ENCODE assay signal across 8 cellular contexts in the genomic region with DNA sequence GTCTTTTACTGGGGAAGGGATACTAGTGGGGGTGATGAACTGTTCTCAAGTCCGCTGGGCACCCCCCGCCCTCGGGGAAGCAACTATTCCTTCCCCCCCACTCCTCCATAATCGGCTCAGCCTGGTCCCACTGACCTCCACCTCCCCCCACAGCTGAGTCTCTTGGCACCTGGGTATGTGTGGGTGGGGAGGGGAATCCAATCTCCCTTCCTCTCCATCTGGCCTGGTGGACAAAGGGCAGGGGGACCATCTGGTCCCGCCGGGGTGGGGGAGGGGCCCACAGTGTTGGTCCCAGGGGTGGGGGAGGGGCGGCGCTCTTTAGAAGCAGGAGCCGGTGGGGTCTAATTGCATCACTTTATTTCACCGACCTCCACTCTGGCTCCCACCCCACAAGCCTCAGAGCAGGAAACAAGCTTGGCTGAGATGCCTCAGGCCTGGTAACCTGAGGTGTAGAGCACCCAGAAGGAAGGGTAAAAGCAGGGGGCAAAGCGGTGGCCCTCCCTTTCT.
A peak's percentile ranks its signal among the peaks of the same experiment; 100 is the strongest.
DNase-seq lines count a peak whose midpoint lies in the region; ATAC-seq and TF ChIP-seq lines count a peak whose summit lies in the region.

No MANE protein-coding gene starts in this region.

- TF ChIP-seq CTCF in coronary artery (IDR thresholded peaks at IDR 0.05), result no peak

- no peaks in the 10 kb centered on the region for H3K27me3 ChIP-seq in mucosa of stomach (ENCODE audit: control insufficient read depth, insufficient read depth, low read length)

- peak overlapping the region; percentile 83 for H3K4me3 ChIP-seq in coronary artery
- peak overlapping the region; percentile 50 for H3K4me3 ChIP-seq in mucosa of stomach (ENCODE audit: low read length)

- peak overlapping the region; percentile 81 for H3K9ac ChIP-seq in mucosa of stomach (ENCODE audit: low read length)

- H3K36me3 ChIP-seq in mucosa of stomach (ENCODE audit: control insufficient read depth, insufficient read depth, low read length), result no peaks in the 10 kb centered on the region

- peaks cover 37% of the 10 kb centered on the region for H3K4me1 ChIP-seq in mucosa of stomach (ENCODE audit: control insufficient read depth, insufficient read depth, low read length)

- H3K9me3 ChIP-seq in mucosa of stomach (ENCODE audit: control insufficient read depth, low read length), result no peaks in the 10 kb centered on the region

- DNase-seq in EL (peak; percentile 31), NCI-H524 (lab: John Stamatoyannopoulos, UW) (peak; percentile 87 to 95), coronary artery (ENCODE audit: low spot score) (no peak), RPMI8226 (no peak), OCI-M2 (lab: John Stamatoyannopoulos, UW; ENCODE audit: unreplicated experiment) (no peak), NCI-H2029 (lab: John Stamatoyannopoulos, UW) (no peak)

- peak overlapping the region; percentile 94 to 96 for H3K27ac ChIP-seq in coronary artery

- ATAC-seq in GM19035 (IDR thresholded peaks at IDR 0.05; ENCODE audit: unreplicated experiment), result no peak

Comparison
In these comparisons a context has a peak if more than half of its experiments do, and no peak if none do; other contexts are left out.
1. DNase-seq: peak in EL (single experiment) and NCI-H524 (2 of 2); none in coronary artery (single experiment), RPMI8226 (single experiment), OCI-M2 (single experiment) and NCI-H2029 (single experiment).